In the genomic region with DNA sequence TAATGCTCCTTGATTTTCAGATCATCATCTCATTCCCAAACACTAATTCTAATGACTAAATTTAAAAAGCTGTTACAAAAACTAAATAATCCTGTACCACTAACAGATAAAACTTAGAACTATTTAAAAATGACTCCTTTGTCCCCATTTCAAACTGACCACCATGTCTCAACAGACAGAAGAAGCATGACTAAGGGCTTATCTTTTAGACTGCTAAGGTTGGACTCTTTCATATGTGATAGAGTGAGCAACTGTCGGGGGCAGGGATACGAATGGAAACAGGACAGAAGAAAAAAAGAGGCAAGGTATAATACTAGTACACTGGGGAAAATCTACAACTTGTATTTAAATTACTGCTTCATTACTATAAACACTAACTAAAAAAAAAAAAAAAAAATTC, we compare ENCODE assay signal across 31 cellular contexts.
"Had no signal": no experiment of that assay in that cellular context is flagged by ENCODE, and none has a peak within 500 bp of the region (broad histone marks: within the 10 kb centered on the region; RNA-seq: fewer than 3 reads in every experiment).

No MANE protein-coding gene starts in this region.

- ATAC-seq: activated CD4-positive, CD25-positive, alpha-beta regulatory T cell treated with anti-CD3 and anti-CD28 coated beads, Interleukin-2, amount 50 U/mL, for 24 hours; activated CD8-positive, alpha-beta T cell treated with anti-CD3 and anti-CD28 coated beads for 36 hours; activated T-cell treated with anti-CD3 and anti-CD28 coated beads, Interleukin-2, amount 50 U/mL, for 4 hours; activated T-helper 17 cell treated with anti-CD3 and anti-CD28 coated beads, Interleukin-2, amount 50 U/mL, for 72 hours; effector memory CD8-positive, alpha-beta T cell; T-cell had no signal

- H3K27ac ChIP-seq: brain microvascular endothelial cell, coronary artery, dorsolateral prefrontal cortex, esophagus squamous epithelium, WERI-Rb-1 had no signal

- H3K9me3 Mint-ChIP-seq: activated B cell treated with CpG ODN at 0.5 μM for 24 hours; activated CD8-positive, alpha-beta T cell treated with anti-CD3 and anti-CD28 coated beads for 36 hours; activated T-cell treated with anti-CD3 and anti-CD28 coated beads, Interleukin-2, amount 50 U/mL, for 4 hours; activated T-helper 17 cell treated with anti-CD3 and anti-CD28 coated beads, Interleukin-2, amount 50 U/mL, for 72 hours; central memory CD8-positive, alpha-beta T cell; dendritic cell treated with granulocyte-macrophage colony-stimulating factor and Interleukin-4, amounts not matched to agents 40 ng/mL and 50 ng/mL, for 4 days; effector memory CD8-positive, alpha-beta T cell; T-cell; T-helper 1 cell treated with Interleukin-12 subunit alpha and Interleukin-12 subunit beta and Interleukin-4 antibody, amounts not matched to agents 30 μg/mL and 1 μg/mL, for 36 hours; T-helper 2 cell treated with Interferon-gamma antibody and Interleukin-4, amounts not matched to agents 5 μg/mL and 100 μg/mL, for 36 hours had no signal

- DNase-seq: activated B cell treated with CpG ODN at 0.5 μM for 24 hours; activated CD4-positive, alpha-beta T cell treated with anti-CD3 and anti-CD28 coated beads for 48 hours; activated CD4-positive, alpha-beta T cell treated with anti-CD3 and anti-CD28 coated beads, Interleukin-2, amount 50 U/mL, for 1 hour; activated CD4-positive, alpha-beta T cell treated with anti-CD3 and anti-CD28 coated beads, Interleukin-2, amount 50 U/mL, for 48 hours; activated CD8-positive, alpha-beta memory T cell treated with anti-CD3 and anti-CD28 coated beads for 24 hours; activated CD8-positive, alpha-beta T cell treated with anti-CD3 and anti-CD28 coated beads for 36 hours; activated effector memory CD4-positive, alpha-beta T cell treated with Interleukin-2 at 50 U/mL for 16 hours; activated gamma-delta T cell treated with Interleukin-2 at 50 U/mL for 16 hours; activated naive CD4-positive, alpha-beta T cell treated with anti-CD3 and anti-CD28 coated beads, Interleukin-2, amount 50 U/mL, for 16 hours; activated naive CD4-positive, alpha-beta T cell treated with Interleukin-2 at 50 U/mL for 16 hours; activated T-cell treated with anti-CD3 and anti-CD28 coated beads, Interleukin-2, amount 50 U/mL, for 4 hours; amniotic stem cell; anterior cingulate cortex; brain microvascular endothelial cell; dorsolateral prefrontal cortex; effector CD4-positive, alpha-beta T cell; effector memory CD8-positive, alpha-beta T cell; esophagus squamous epithelium; head of caudate nucleus; SW 1271; T-cell; T1000; WERI-Rb-1 had no signal

- H3K9me3 ChIP-seq: esophagus squamous epithelium had no signal

- H3K27me3 Mint-ChIP-seq: activated B cell treated with CpG ODN at 0.5 μM for 24 hours; activated CD8-positive, alpha-beta T cell treated with anti-CD3 and anti-CD28 coated beads for 36 hours; activated naive CD8-positive, alpha-beta T cell; activated T-helper 17 cell treated with anti-CD3 and anti-CD28 coated beads, Interleukin-2, amount 50 U/mL, for 72 hours; central memory CD8-positive, alpha-beta T cell; dendritic cell treated with granulocyte-macrophage colony-stimulating factor and Interleukin-4, amounts not matched to agents 40 ng/mL and 50 ng/mL, for 4 days; effector memory CD8-positive, alpha-beta T cell; T-cell had no signal

- H3K4me1 Mint-ChIP-seq: activated B cell treated with CpG ODN at 0.5 μM for 24 hours; activated T-helper 17 cell treated with anti-CD3 and anti-CD28 coated beads, Interleukin-2, amount 50 U/mL, for 72 hours; T-cell had no signal

- H3K4me1 ChIP-seq: esophagus squamous epithelium had no signal

- H3K27ac Mint-ChIP-seq: activated B cell treated with CpG ODN at 0.5 μM for 24 hours; activated CD8-positive, alpha-beta T cell treated with anti-CD3 and anti-CD28 coated beads for 36 hours; activated naive CD8-positive, alpha-beta T cell; activated T-helper 17 cell treated with anti-CD3 and anti-CD28 coated beads, Interleukin-2, amount 50 U/mL, for 72 hours; dendritic cell treated with granulocyte-macrophage colony-stimulating factor and Interleukin-4, amounts not matched to agents 40 ng/mL and 50 ng/mL, for 4 days; effector memory CD8-positive, alpha-beta T cell; T-cell; T-helper 1 cell treated with Interleukin-12 subunit alpha and Interleukin-12 subunit beta and Interleukin-4 antibody, amounts not matched to agents 30 μg/mL and 1 μg/mL, for 36 hours; T-helper 2 cell treated with Interferon-gamma antibody and Interleukin-4, amounts not matched to agents 5 μg/mL and 100 μg/mL, for 36 hours had no signal

- H3K4me3 Mint-ChIP-seq: activated B cell treated with CpG ODN at 0.5 μM for 24 hours; activated CD8-positive, alpha-beta T cell treated with anti-CD3 and anti-CD28 coated beads for 36 hours; activated naive CD8-positive, alpha-beta T cell; activated T-cell treated with anti-CD3 and anti-CD28 coated beads, Interleukin-2, amount 50 U/mL, for 4 hours; activated T-helper 17 cell treated with anti-CD3 and anti-CD28 coated beads, Interleukin-2, amount 50 U/mL, for 72 hours; central memory CD8-positive, alpha-beta T cell; dendritic cell treated with granulocyte-macrophage colony-stimulating factor and Interleukin-4, amounts not matched to agents 40 ng/mL and 50 ng/mL, for 4 days; effector memory CD8-positive, alpha-beta T cell; T-cell; T-helper 1 cell treated with Interleukin-12 subunit alpha and Interleukin-12 subunit beta and Interleukin-4 antibody, amounts not matched to agents 30 μg/mL and 1 μg/mL, for 36 hours; T-helper 2 cell treated with Interferon-gamma antibody and Interleukin-4, amounts not matched to agents 5 μg/mL and 100 μg/mL, for 36 hours had no signal

- H3K4me3 ChIP-seq: coronary artery, dorsolateral prefrontal cortex, esophagus squamous epithelium had no signal

- H3K27me3 ChIP-seq: brain microvascular endothelial cell, dorsolateral prefrontal cortex, esophagus squamous epithelium had no signal
